7 cellular contexts compared by ENCODE assay signal in the genomic region with DNA sequence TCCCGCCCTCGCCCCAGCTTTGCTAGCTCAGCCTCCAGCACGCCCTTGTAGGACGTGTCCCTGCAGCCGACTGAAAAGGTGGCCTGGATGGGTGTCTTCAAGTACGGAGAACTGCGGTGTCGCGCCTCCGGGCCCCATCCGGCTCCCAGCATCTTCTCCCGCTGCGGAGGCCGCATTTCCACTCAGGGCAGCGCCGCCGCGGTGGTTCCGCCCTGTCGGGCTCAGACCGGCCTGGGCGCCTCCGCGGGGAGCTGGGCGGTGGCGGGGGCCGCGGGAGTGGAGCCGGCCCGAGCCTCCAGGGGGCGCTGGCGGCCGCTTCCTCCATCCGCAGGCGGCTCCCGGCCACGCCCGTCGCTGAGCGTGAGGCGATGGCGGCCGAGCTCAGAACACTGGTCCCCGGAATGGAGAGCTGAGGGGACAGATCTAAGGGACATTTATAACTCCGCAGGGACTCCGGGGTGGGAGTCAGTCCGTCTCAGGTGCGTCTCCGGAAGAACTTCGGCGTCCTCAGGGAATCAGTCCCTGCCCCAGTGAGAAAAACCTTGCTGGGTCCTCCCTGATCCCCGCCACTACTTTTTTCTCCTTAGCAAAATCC. TPM values are rescaled to one million over a fixed set of nuclear protein-coding genes. Genes with fewer than 3 reads are reported as not detected.
DNase-seq lines count a peak whose midpoint lies in the region; TF ChIP-seq lines count a peak whose summit lies in the region.

No MANE protein-coding gene starts in this region.

- H3K9me3 Mint-ChIP-seq in HFFc6, result peaks cover 8% of the 10 kb centered on the region

- TF ChIP-seq CTCF in GM12872 (IDR thresholded peaks at IDR 0.05; ENCODE audit: insufficient read depth, low read depth, low read length) (peak; percentile 71), HFFc6 (IDR thresholded peaks at IDR 0.05) (peak; percentile 85)

- peak overlapping the region; percentile 43 for H3K27ac Mint-ChIP-seq in HFFc6

- DNase-seq in HFFc6 (peak; percentile 10), NCI-H1105 treated with DMSO at 0.1 percent for 48 hours (lab: John Stamatoyannopoulos, UW) (peak; percentile 49), cerebellum (ENCODE audit: low spot score) (peak; percentile 33), left kidney (ENCODE audit: low read depth, low spot score) (peak; percentile 93)
- peak; percentile 61 for DNase-seq in activated CD4-positive, CD25-positive, alpha-beta regulatory T cell treated with anti-CD3 and anti-CD28 coated beads, Interleukin-2, amount 50 U/mL, for 16 hours (ENCODE audit: low read depth, low spot score)
- peak; percentile 90 for DNase-seq in stimulated activated CD4-positive, alpha-beta T cell treated with anti-CD3 and anti-CD28 coated beads, Interleukin-4, amount 100 ng/mL, for 1 hour

- H3K27me3 Mint-ChIP-seq in HFFc6 (ENCODE audit: insufficient read depth), result peaks cover 4% of the 10 kb centered on the region; the same call in 1 of the 2 replicates

- peaks cover 9% of the 10 kb centered on the region for H3K4me1 Mint-ChIP-seq in HFFc6 (ENCODE audit: low read depth)

- peak overlapping the region; percentile 57; the same call in 1 of the 2 replicates for H3K4me3 Mint-ChIP-seq in HFFc6

- peaks cover 8% of the 10 kb centered on the region for H3K36me3 Mint-ChIP-seq in HFFc6 (ENCODE audit: low read depth)

RNA-seq across cellular contexts. Expression of a gene that starts 13.6 kb away (rescaled TPM):
- not detected for total RNA-seq in HFFc6 (2021; fragmentation: NEBNext Ultra II Directional; extraction: Animal tissue kit (Norgen Biotek cat#: 25700))
- not detected for total RNA-seq in cerebellum

RNA-seq across cellular contexts. Expression of a gene that starts 25.2 kb away (rescaled TPM):
- total RNA-seq in HFFc6 (2021; fragmentation: NEBNext Ultra II Directional; extraction: Animal tissue kit (Norgen Biotek cat#: 25700)), result 10 to 100 TPM; 11.6 to 16.5 (median 15.5) TPM
- total RNA-seq in cerebellum, result 14.2 TPM

RNA-seq across cellular contexts. Expression of a gene that starts 39.6 kb away (rescaled TPM):
- total RNA-seq in HFFc6 (2021; fragmentation: NEBNext Ultra II Directional; extraction: Animal tissue kit (Norgen Biotek cat#: 25700)), result 10 to 100 TPM in 1 of 6 experiments, 1 to 10 TPM in 5; 6.6 to 10.2 (median 9.1) TPM
- 4.5 TPM for total RNA-seq in cerebellum

RNA-seq across cellular contexts. Expression of a gene that starts 39.7 kb away (rescaled TPM):
- total RNA-seq in HFFc6 (2021; fragmentation: NEBNext Ultra II Directional; extraction: Animal tissue kit (Norgen Biotek cat#: 25700)), result 1 to 10 TPM; 7.0 to 9.5 (median 8.1) TPM
- 25.7 TPM for total RNA-seq in cerebellum

Comparison
In these comparisons a context has a peak if more than half of its experiments do, and no peak if none do; other contexts are left out.
1. Peak in every context shown above with its lines: DNase-seq.
2. DNase-seq: peak in every context shown above with its lines; median percentile 93 in left kidney; 90 in stimulated activated CD4-positive, alpha-beta T cell treated with anti-CD3 and anti-CD28 coated beads, Interleukin-4, amount 100 ng/mL, for 1 hour; 61 in activated CD4-positive, CD25-positive, alpha-beta regulatory T cell treated with anti-CD3 and anti-CD28 coated beads, Interleukin-2, amount 50 U/mL, for 16 hours; 49 in NCI-H1105 treated with DMSO at 0.1 percent for 48 hours; 33 in cerebellum; 10 in HFFc6.